In genomic region chr12:34394211-34395055, GRCh38 we compare ENCODE assay signal across 11 cellular contexts.
A peak's percentile ranks its signal among the peaks of the same experiment; 100 is the strongest.
DNase-seq lines count a peak whose midpoint lies in the region; ATAC-seq and TF ChIP-seq lines count a peak whose summit lies in the region.
"Had no signal": no experiment of that assay in that cellular context is flagged by ENCODE, and none has a peak within 500 bp of the region (broad histone marks: within the 10 kb centered on the region; RNA-seq: fewer than 3 reads in every experiment).

No MANE protein-coding gene starts in this region.

- no peak overlapping the region for H3K18ac ChIP-seq in H9 (ENCODE audit: insufficient read length, low read depth, low read length)

- intact Hi-C loops in body of pancreas (cut with DNase I) (no loop called here), left lung (cut with DNase I) (no loop called here)

- no peaks in the 10 kb centered on the region for H3K23me2 ChIP-seq in H9 (ENCODE audit: insufficient read length, low read depth, low read length, poor library complexity, severe bottlenecking)

- H4K20me1 ChIP-seq in H9 (ENCODE audit: control insufficient read depth, insufficient read depth, insufficient read length): no peaks in the 10 kb centered on the region

- H3K36me3 Mint-ChIP-seq in H9 (ENCODE audit: insufficient read depth in 1 of 3, low read depth in 3 of 3): peaks cover 11 to 25% (median 18%) of the 10 kb centered on the region in 3 experiments; a peak in 6 of 7 replicates
- H3K36me3 Mint-ChIP-seq in stimulated activated effector memory CD8-positive, alpha-beta T cell treated with anti-CD3 and anti-CD28 coated beads, Interleukin-12 subunit alpha, Interleukin-12 subunit beta, amount 100 ng/mL, for 72 hours: no peaks in the 10 kb centered on the region

- H3K79me2 ChIP-seq in H9 (ENCODE audit: insufficient read depth, low read length): no peaks in the 10 kb centered on the region

- H3K9ac ChIP-seq in H9 (ENCODE audit: extremely low read depth, insufficient read length, low read length): no peak overlapping the region

- no peak overlapping the region for H4K5ac ChIP-seq in H9 (ENCODE audit: insufficient read length, low read depth, low read length)

- no peak for TF ChIP-seq POLR2A in body of pancreas (IDR thresholded peaks at IDR 0.05)

- H4K8ac ChIP-seq in H9 (replicated peaks; ENCODE audit: insufficient read length, low read depth, low read length): no peak overlapping the region

- H3K56ac ChIP-seq in H9 (ENCODE audit: insufficient read length, low read depth, low read length): no peak overlapping the region

- no peak overlapping the region for H2BK15ac ChIP-seq in H9 (ENCODE audit: low read depth, low read length)

- DNase-seq in H9 (peak; percentile 7), body of pancreas (peak in 3 of 4 donors; percentile 1 to 2 (median 1)), left lung (peak; percentile 11 to 69), pons (ENCODE audit: low spot score) (no peak), KG1 (lab: John Stamatoyannopoulos, UW) (no peak), SIG-M5 (lab: John Stamatoyannopoulos, UW) (no peak)
- peak; percentile 1 to 25 for DNase-seq in stimulated activated effector memory CD8-positive, alpha-beta T cell treated with anti-CD3 and anti-CD28 coated beads, Interleukin-12 subunit alpha, Interleukin-12 subunit beta, amount 100 ng/mL, for 72 hours (ENCODE audit: low spot score in 2 of 2)
- DNase-seq: C1 segment of cervical spinal cord, mesenchymal stem cell, occipital lobe had no signal

- H3T11ph ChIP-seq in H9 (ENCODE audit: low read length): no peak overlapping the region

- H3K4me3 Mint-ChIP-seq in H9: no peak overlapping the region
- H3K4me3 Mint-ChIP-seq in stimulated activated effector memory CD8-positive, alpha-beta T cell treated with anti-CD3 and anti-CD28 coated beads, Interleukin-12 subunit alpha, Interleukin-12 subunit beta, amount 100 ng/mL, for 72 hours: no peak overlapping the region

- H3K9me3 ChIP-seq in H9 (ENCODE audit: control insufficient read depth, low read depth, low read length): peaks cover 97% of the 10 kb centered on the region
- H3K9me3 ChIP-seq in body of pancreas: peaks cover 0 to 29% (median 0%) of the 10 kb centered on the region in 3 donors
- peaks cover 0 to 100% of the 10 kb centered on the region in 2 donors for H3K9me3 ChIP-seq in left lung

- no peak overlapping the region for H2BK120ac ChIP-seq in H9 (ENCODE audit: low read depth, low read length, poor library complexity, severe bottlenecking)

- H3K4me2 ChIP-seq in H9 (ENCODE audit: insufficient read depth, insufficient read length, low read length): no peak overlapping the region

- H3K27me3 ChIP-seq in H9 (ENCODE audit: insufficient read depth, low read length): no peaks in the 10 kb centered on the region
- no peaks in the 10 kb centered on the region for H3K27me3 ChIP-seq in body of pancreas
- peaks cover 0 to 6% of the 10 kb centered on the region in 2 donors for H3K27me3 ChIP-seq in left lung

- H3K23ac ChIP-seq in H9 (ENCODE audit: insufficient read length, low read depth, low read length): no peak overlapping the region

- ATAC-seq in body of pancreas: no peak
- no peak for ATAC-seq in left lung
- ATAC-seq in stimulated activated effector memory CD8-positive, alpha-beta T cell treated with anti-CD3 and anti-CD28 coated beads, Interleukin-12 subunit alpha, Interleukin-12 subunit beta, amount 100 ng/mL, for 72 hours: no peak
- no peak for ATAC-seq in GM21423 (IDR thresholded peaks at IDR 0.05; ENCODE audit: unreplicated experiment)

- no peak overlapping the region for H2BK20ac ChIP-seq in H9 (ENCODE audit: low read depth, low read length, poor library complexity, severe bottlenecking)

- H3K4me1 ChIP-seq in H9 (ENCODE audit: insufficient read depth, low read length) (no peaks in the 10 kb centered on the region), body of pancreas (no peaks in the 10 kb centered on the region), left lung (no peaks in the 10 kb centered on the region)

- no peak overlapping the region for H3K27ac Mint-ChIP-seq in H9
- H3K27ac Mint-ChIP-seq in stimulated activated effector memory CD8-positive, alpha-beta T cell treated with anti-CD3 and anti-CD28 coated beads, Interleukin-12 subunit alpha, Interleukin-12 subunit beta, amount 100 ng/mL, for 72 hours: no peak overlapping the region

- no peak overlapping the region for H3K4me3 ChIP-seq in body of pancreas
- H3K4me3 ChIP-seq in left lung: no peak overlapping the region

- TF ChIP-seq CTCF in H9 (conservative IDR thresholded peaks at IDR 0.05) (no peak), body of pancreas (IDR thresholded peaks at IDR 0.05) (no peak), left lung (IDR thresholded peaks at IDR 0.05) (no peak)

- no peaks in the 10 kb centered on the region for H3K4me1 Mint-ChIP-seq in H9
- no peaks in the 10 kb centered on the region for H3K4me1 Mint-ChIP-seq in stimulated activated effector memory CD8-positive, alpha-beta T cell treated with anti-CD3 and anti-CD28 coated beads, Interleukin-12 subunit alpha, Interleukin-12 subunit beta, amount 100 ng/mL, for 72 hours

- H3K27me3 Mint-ChIP-seq in H9 (ENCODE audit: low read depth): no peaks in the 10 kb centered on the region; the same call in none of the 2 replicates

- H3K36me3 ChIP-seq in body of pancreas (replicated peaks in 1 of 2; ENCODE audit: insufficient read depth in 1 of 2, low read depth in 2 of 2): no peaks in the 10 kb centered on the region
- no peaks in the 10 kb centered on the region for H3K36me3 ChIP-seq in left lung

- no peak overlapping the region for H3K14ac ChIP-seq in H9 (ENCODE audit: insufficient read depth, low read length)

- no peak overlapping the region for H2AK5ac ChIP-seq in H9 (ENCODE audit: insufficient read length, low read length)

- H3K9me3 Mint-ChIP-seq in H9: peaks cover 95 to 100% of the 10 kb centered on the region in 2 experiments
- H3K9me3 Mint-ChIP-seq in stimulated activated effector memory CD8-positive, alpha-beta T cell treated with anti-CD3 and anti-CD28 coated beads, Interleukin-12 subunit alpha, Interleukin-12 subunit beta, amount 100 ng/mL, for 72 hours: peaks cover 18% of the 10 kb centered on the region

- no peak overlapping the region for H2AFZ ChIP-seq in H9 (ENCODE audit: low read length)

- H3K79me1 ChIP-seq in H9 (ENCODE audit: insufficient read depth, low read depth, low read length, poor library complexity, severe bottlenecking): no peaks in the 10 kb centered on the region

- WGBS in H9 (ENCODE audit: extremely low coverage, insufficient read length, low lambda C conversion rate): no CpG with 5 or more reads among the region's 29 CpGs
- 47 to 54% methylated on average over 20 to 29 of the region's 29 CpGs for WGBS in body of pancreas, 2 donors

- no peak overlapping the region for H4K91ac ChIP-seq in H9 (ENCODE audit: insufficient read length, low read depth, low read length)

- H2BK12ac ChIP-seq in H9 (ENCODE audit: insufficient read length, low read depth, low read length): no peak overlapping the region

- H3K27ac ChIP-seq in H9 (ENCODE audit: insufficient read length, low read depth, low read length): no peak overlapping the region
- H3K27ac ChIP-seq in body of pancreas: no peak overlapping the region
- no peak overlapping the region for H3K27ac ChIP-seq in left lung

- H2BK5ac ChIP-seq in H9 (ENCODE audit: insufficient read length, low read length): no peak overlapping the region

- no peak overlapping the region for H3K4ac ChIP-seq in H9 (ENCODE audit: low read depth, low read length)

Comparison
In these comparisons a context has a peak if more than half of its experiments do, and no peak if none do; other contexts are left out.
1. DNase-seq: peak in H9 (single experiment), body of pancreas (3 of 4), left lung (2 of 2) and stimulated activated effector memory CD8-positive, alpha-beta T cell treated with anti-CD3 and anti-CD28 coated beads, Interleukin-12 subunit alpha, Interleukin-12 subunit beta, amount 100 ng/mL, for 72 hours (2 of 2); none in pons (single experiment), KG1 (single experiment) and SIG-M5 (single experiment).